In the genomic region with DNA sequence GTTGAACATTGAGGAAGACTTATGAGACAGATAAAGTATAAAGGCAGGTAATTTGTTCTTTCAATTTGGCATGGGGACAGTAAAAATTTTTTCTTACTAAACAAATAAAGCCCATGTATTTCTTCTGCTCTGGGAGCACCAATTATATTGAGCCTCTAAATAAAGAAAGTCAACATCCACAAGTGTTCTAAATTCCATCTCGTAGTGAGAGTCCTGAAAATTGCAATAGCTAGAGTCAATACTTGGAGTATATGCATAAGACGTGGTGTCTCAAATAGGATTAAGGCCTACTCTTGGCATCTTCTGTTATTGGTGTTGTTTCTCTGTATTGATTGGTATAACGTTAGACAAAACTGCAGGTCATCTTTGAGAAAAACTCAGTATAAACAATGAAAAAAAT, we compare ENCODE assay signal across 18 cellular contexts.
DNase-seq lines count a peak whose midpoint lies in the region; ATAC-seq, FAIRE-seq and TF ChIP-seq lines count a peak whose summit lies in the region.
"Had no signal": no experiment of that assay in that cellular context is flagged by ENCODE, and none has a peak within 500 bp of the region (broad histone marks: within the 10 kb centered on the region; RNA-seq: fewer than 3 reads in every experiment).

No MANE protein-coding gene starts in this region.

- H3K23ac ChIP-seq in mesendoderm (ENCODE audit: low read length) = no peak overlapping the region

- no peak for TF ChIP-seq CTCF in endodermal cell (conservative IDR thresholded peaks at IDR 0.05)
- TF ChIP-seq CTCF in smooth muscle cell (IDR thresholded peaks at IDR 0.05; ENCODE audit: borderline replicate concordance, insufficient read depth, poor library complexity, severe bottlenecking) = no peak

- no peak overlapping the region for H3K4me3 Mint-ChIP-seq in endodermal cell
- H3K4me3 Mint-ChIP-seq: CD8-positive, alpha-beta T cell; GM23338 had no signal

- H2AK5ac ChIP-seq in mesendoderm (ENCODE audit: low read length) = no peak overlapping the region

- H3K27me3 Mint-ChIP-seq in endodermal cell (ENCODE audit: insufficient read depth) = peaks cover 4% of the 10 kb centered on the region

- H3K4me1 Mint-ChIP-seq in endodermal cell = peaks cover 12% of the 10 kb centered on the region

- H2BK5ac ChIP-seq in mesendoderm (ENCODE audit: low read length) = no peak overlapping the region

- H3K9ac ChIP-seq in GM23248 (no peak overlapping the region), endodermal cell (ENCODE audit: extremely low read depth, low read length, poor library complexity, severe bottlenecking) (no peak overlapping the region), mesendoderm (ENCODE audit: low read length) (no peak overlapping the region), smooth muscle cell (ENCODE audit: low read depth) (peak overlapping the region; percentile 43)
- H3K9ac ChIP-seq: BLaER1 treated with 17β-estradiol and CSF1 and Interleukin-3, amounts not matched to agents 10 nM and 100 nM had no signal

- H3K4me2 ChIP-seq in GM23248 (ENCODE audit: unreplicated experiment) (peak overlapping the region; percentile 15), mesendoderm (ENCODE audit: low read length) (no peak overlapping the region), smooth muscle cell (peak overlapping the region; percentile 72)
- H3K4me2 ChIP-seq: GM23338 had no signal

- in situ Hi-C loops in GM23248 (cut with MboI) = loop anchor here (10.0 kb wide), 1 partner anchor 105 kb away; no protein-coding TSS in a partner anchor

- no peak overlapping the region for H3K18ac ChIP-seq in mesendoderm (ENCODE audit: low read length)

- TF ChIP-seq POLR2A in GM12891 (IDR thresholded peaks at IDR 0.05; ENCODE audit: low read depth, low read length) = no peak

- H3K9me3 ChIP-seq in GM23248 (ENCODE audit: low read depth) (no peaks in the 10 kb centered on the region), endodermal cell (ENCODE audit: control insufficient read depth, low read length) (no peaks in the 10 kb centered on the region), smooth muscle cell (replicated peaks; ENCODE audit: low read depth) (no peaks in the 10 kb centered on the region)
- H3K9me3 ChIP-seq: BLaER1 treated with 17β-estradiol and CSF1 and Interleukin-3, amounts not matched to agents 10 nM and 100 nM had no signal

- H3K4me1 ChIP-seq in GM23248 (ENCODE audit: insufficient read depth) (peaks cover 16% of the 10 kb centered on the region), endodermal cell (ENCODE audit: control insufficient read depth, insufficient read depth, low read length) (peaks cover 5% of the 10 kb centered on the region), mesendoderm (ENCODE audit: control insufficient read depth, low read depth, low read length) (peaks cover 4% of the 10 kb centered on the region), smooth muscle cell (ENCODE audit: low read depth) (peaks cover 13% of the 10 kb centered on the region)

- no peak for FAIRE-seq in GM12891 (lab: Jason Lieb, UNC)
- FAIRE-seq: GM19239 had no signal

- no peaks in the 10 kb centered on the region for H4K20me1 ChIP-seq in GM23248 (ENCODE audit: insufficient read depth)
- H4K20me1 ChIP-seq in smooth muscle cell (ENCODE audit: low read depth) = no peaks in the 10 kb centered on the region
- H4K20me1 ChIP-seq: BLaER1 treated with 17β-estradiol and CSF1 and Interleukin-3, amounts not matched to agents 10 nM and 100 nM had no signal

- no peaks in the 10 kb centered on the region for H3K79me1 ChIP-seq in mesendoderm (ENCODE audit: low read length)

- H3K27ac ChIP-seq in GM23248 (peak overlapping the region; percentile 23; the same call in 1 of the 2 replicates), endodermal cell (ENCODE audit: low read depth, low read length) (no peak overlapping the region), mesendoderm (ENCODE audit: low read depth, low read length) (no peak overlapping the region), smooth muscle cell (ENCODE audit: low read depth) (peak overlapping the region; percentile 89)

- H3K36me3 Mint-ChIP-seq in endodermal cell (ENCODE audit: low read depth) = no peaks in the 10 kb centered on the region
- H3K36me3 Mint-ChIP-seq: CD8-positive, alpha-beta T cell had no signal

- no peaks in the 10 kb centered on the region for H3K9me3 Mint-ChIP-seq in endodermal cell
- H3K9me3 Mint-ChIP-seq: CD8-positive, alpha-beta T cell; GM23338 had no signal

- no peaks in the 10 kb centered on the region for H3K9me2 ChIP-seq in GM23248 (ENCODE audit: insufficient read depth)

- H3K27me3 ChIP-seq in GM23248 (replicated peaks; ENCODE audit: insufficient read depth) (no peaks in the 10 kb centered on the region), endodermal cell (ENCODE audit: control insufficient read depth, insufficient read depth, low read length, poor library complexity, severe bottlenecking) (no peaks in the 10 kb centered on the region), mesendoderm (ENCODE audit: insufficient read depth, low read length, poor library complexity) (no peaks in the 10 kb centered on the region), smooth muscle cell (ENCODE audit: low read depth) (no peaks in the 10 kb centered on the region)
- H3K27me3 ChIP-seq: BLaER1 treated with 17β-estradiol and CSF1 and Interleukin-3, amounts not matched to agents 10 nM and 100 nM had no signal

- H3K56ac ChIP-seq in mesendoderm (ENCODE audit: low read length) = no peak overlapping the region

- H3K36me3 ChIP-seq in GM23248 (ENCODE audit: low read depth) = no peaks in the 10 kb centered on the region
- H3K36me3 ChIP-seq in endodermal cell (ENCODE audit: control insufficient read depth, insufficient read depth, low read length) = no peaks in the 10 kb centered on the region
- H3K36me3 ChIP-seq in mesendoderm (ENCODE audit: control insufficient read depth, insufficient read depth, low read length) = no peaks in the 10 kb centered on the region
- H3K36me3 ChIP-seq in smooth muscle cell (ENCODE audit: low read depth) = no peaks in the 10 kb centered on the region
- H3K36me3 ChIP-seq: BLaER1 treated with 17β-estradiol and CSF1 and Interleukin-3, amounts not matched to agents 10 nM and 100 nM had no signal

- 84 to 85% methylated on average over 3 of the region's 3 CpGs for WGBS in GM23248 (ENCODE audit: low coverage in 1 of 2, low lambda C conversion rate in 2 of 2, missing lambda C conversion rate in 2 of 2), 2 experiments
- 82 to 93% methylated on average over 2 to 3 of the region's 3 CpGs for WGBS in endodermal cell (ENCODE audit: insufficient coverage in 1 of 2, insufficient read length in 1 of 2), 2 experiments
- no CpG with 5 or more reads among the region's 3 CpGs for WGBS in mesendoderm (ENCODE audit: extremely low coverage, insufficient coverage, low lambda C conversion rate)
- WGBS in smooth muscle cell (ENCODE audit: low lambda C conversion rate) = 74% methylated on average over 3 of the region's 3 CpGs

- H4K8ac ChIP-seq in mesendoderm (ENCODE audit: low read depth, low read length) = no peak overlapping the region

- no peak overlapping the region for H2BK120ac ChIP-seq in mesendoderm (ENCODE audit: low read depth, low read length)

- H3K79me2 ChIP-seq in GM23248 (ENCODE audit: insufficient read depth) = no peaks in the 10 kb centered on the region
- no peaks in the 10 kb centered on the region for H3K79me2 ChIP-seq in mesendoderm (ENCODE audit: control insufficient read depth, insufficient read depth, low read length)
- no peaks in the 10 kb centered on the region for H3K79me2 ChIP-seq in smooth muscle cell (ENCODE audit: low read depth)

- no peak overlapping the region for H3K4ac ChIP-seq in mesendoderm (ENCODE audit: low read depth, low read length)

- peak overlapping the region; percentile 92 for H2BK15ac ChIP-seq in mesendoderm (replicated peaks; ENCODE audit: low read depth)

- DNase-seq in GM23248 = no peak
- no peak for DNase-seq in endodermal cell
- no peak for DNase-seq in mesendoderm
- no peak for DNase-seq in smooth muscle cell (lab: John Stamatoyannopoulos, UW; ENCODE audit: unreplicated experiment)
- no peak for DNase-seq in GM12891 (ENCODE audit: insufficient read length, low spot score)
- no peak for DNase-seq in SHP77 (lab: John Stamatoyannopoulos, UW)
- no peak for DNase-seq in left lobe of liver (ENCODE audit: low spot score)
- DNase-seq: Calu3; CD8-positive, alpha-beta T cell; GF-D8; MM.1S; NCI-H1092 treated with DMSO at 0.1 percent for 48 hours; NCI-H2081 treated with DMSO at 0.1 percent for 48 hours had no signal

- peaks cover 3% of the 10 kb centered on the region; the same call in 1 of the 2 replicates for H3F3A ChIP-seq in GM23248 (ENCODE audit: insufficient read depth)
- H3F3A ChIP-seq in smooth muscle cell (ENCODE audit: low read depth) = peaks cover 19% of the 10 kb centered on the region

- peak overlapping the region; percentile 56; the same call in 1 of the 2 replicates for H2AFZ ChIP-seq in GM23248
- H2AFZ ChIP-seq in smooth muscle cell (ENCODE audit: low read depth) = peak overlapping the region; percentile 35
- H2AFZ ChIP-seq: GM23338 had no signal

- no peak overlapping the region for H4K5ac ChIP-seq in mesendoderm (ENCODE audit: low read length)

- H3K27ac Mint-ChIP-seq in endodermal cell = no peak overlapping the region
- H3K27ac Mint-ChIP-seq: CD8-positive, alpha-beta T cell; GM23338 had no signal

- no peak overlapping the region for H3K4me3 ChIP-seq in GM23248
- H3K4me3 ChIP-seq in endodermal cell (ENCODE audit: low read length) = peak overlapping the region; percentile 33
- no peak overlapping the region for H3K4me3 ChIP-seq in mesendoderm (ENCODE audit: low read length)
- H3K4me3 ChIP-seq in smooth muscle cell = no peak overlapping the region
- H3K4me3 ChIP-seq: BLaER1 treated with 17β-estradiol and CSF1 and Interleukin-3, amounts not matched to agents 10 nM and 100 nM; GM23338 had no signal

- ATAC-seq in HG02642 (IDR thresholded peaks at IDR 0.05; ENCODE audit: poor library complexity, unreplicated experiment) = no peak
- ATAC-seq in left lobe of liver = no peak
- ATAC-seq: CD8-positive, alpha-beta T cell; GM23338; HCT116 had no signal

TF ChIP-seq in GM12891, 5 proteins besides CTCF, POLR2A, EP300 and RAD21:
- TF ChIP-seq SPI1 (IDR thresholded peaks at IDR 0.05; ENCODE audit: low read depth, low read length) (no peak), PAX5 (IDR thresholded peaks at IDR 0.05; ENCODE audit: insufficient read depth, low read length, severe bottlenecking) (no peak), TAF1 (IDR thresholded peaks at IDR 0.05; ENCODE audit: low read depth, low read length) (no peak), POLR2AphosphoS5 (IDR thresholded peaks at IDR 0.05; ENCODE audit: low read depth, low read length) (no peak), POU2F2 (IDR thresholded peaks at IDR 0.05; ENCODE audit: low read depth, low read length) (no peak)

Comparison
In these comparisons a context has a peak if more than half of its experiments do, and no peak if none do; other contexts are left out.
1. H3K27ac ChIP-seq: peak in GM23248 (single experiment) and smooth muscle cell (single experiment); none in endodermal cell (single experiment) and mesendoderm (single experiment).